In the genomic region with DNA sequence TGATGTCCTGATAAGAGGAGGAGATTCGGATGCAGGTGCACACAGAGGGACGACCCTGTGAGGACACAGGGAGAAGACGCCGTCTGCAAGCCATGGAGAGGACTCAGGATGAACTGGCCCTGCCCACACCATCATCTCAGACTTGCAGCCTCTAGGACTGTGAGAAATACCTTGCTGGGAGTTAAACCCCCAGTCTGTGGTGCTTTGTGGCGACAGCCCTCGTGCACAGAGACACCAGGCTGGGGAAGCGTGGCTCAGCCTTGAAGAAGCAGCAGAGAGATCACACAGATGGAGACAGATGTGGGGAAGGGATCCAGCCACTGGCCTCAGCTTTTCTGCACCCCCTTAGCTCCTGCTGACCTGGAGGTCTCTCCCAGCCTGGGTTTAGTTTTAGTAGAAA, we compare ENCODE assay signal across 16 cellular contexts. TPM values are rescaled to one million over a fixed set of nuclear protein-coding genes. Genes with fewer than 3 reads are reported as not detected.
DNase-seq lines count a peak whose midpoint lies in the region; ATAC-seq lines count a peak whose summit lies in the region.
"Had no signal": no experiment of that assay in that cellular context is flagged by ENCODE, and none has a peak within 500 bp of the region (broad histone marks: within the 10 kb centered on the region; RNA-seq: fewer than 3 reads in every experiment).

No MANE protein-coding gene starts in this region.

- no peak overlapping the region for H3K9ac ChIP-seq in trophoblast cell (ENCODE audit: low read length)

- H4K8ac ChIP-seq in trophoblast cell (ENCODE audit: low read depth, low read length), result no peak overlapping the region

- H3K4me3 Mint-ChIP-seq in activated naive CD8-positive, alpha-beta T cell treated with anti-CD3 and anti-CD28 coated beads, Interleukin-2, amount 10 ng/mL, durations not matched to agents 7 days and 5 days, result peak overlapping the region; percentile 62
- H3K4me3 Mint-ChIP-seq in activated naive CD8-positive, alpha-beta T cell treated with anti-CD3 and anti-CD28 coated beads, Interleukin-2, amount 50 U/mL, for 24 hours, result no peak overlapping the region
- no peak overlapping the region for H3K4me3 Mint-ChIP-seq in T-helper 17 cell
- peak overlapping the region; percentile 22 to 82 for H3K4me3 Mint-ChIP-seq in effector memory CD8-positive, alpha-beta T cell
- H3K4me3 Mint-ChIP-seq: B cell; CD4-positive, alpha-beta T cell; GM23338 had no signal

- H2BK120ac ChIP-seq in trophoblast cell (ENCODE audit: insufficient read depth, low read length, poor library complexity), result no peak overlapping the region

- H3K4me1 Mint-ChIP-seq in activated naive CD8-positive, alpha-beta T cell treated with anti-CD3 and anti-CD28 coated beads, Interleukin-2, amount 10 ng/mL, durations not matched to agents 7 days and 5 days, result peaks cover 27% of the 10 kb centered on the region
- peaks cover 18% of the 10 kb centered on the region for H3K4me1 Mint-ChIP-seq in activated naive CD8-positive, alpha-beta T cell treated with anti-CD3 and anti-CD28 coated beads, Interleukin-2, amount 50 U/mL, for 24 hours
- peaks cover 21% of the 10 kb centered on the region for H3K4me1 Mint-ChIP-seq in T-helper 17 cell
- H3K4me1 Mint-ChIP-seq in effector memory CD8-positive, alpha-beta T cell (ENCODE audit: low read depth in 2 of 2), result peaks cover 23 to 25% of the 10 kb centered on the region in 2 donors

- H3K27me3 Mint-ChIP-seq in activated naive CD8-positive, alpha-beta T cell treated with anti-CD3 and anti-CD28 coated beads, Interleukin-2, amount 10 ng/mL, durations not matched to agents 7 days and 5 days, result peaks cover 76% of the 10 kb centered on the region
- peaks cover 75% of the 10 kb centered on the region for H3K27me3 Mint-ChIP-seq in activated naive CD8-positive, alpha-beta T cell treated with anti-CD3 and anti-CD28 coated beads, Interleukin-2, amount 50 U/mL, for 24 hours
- H3K27me3 Mint-ChIP-seq in T-helper 17 cell, result peaks cover 40% of the 10 kb centered on the region
- H3K27me3 Mint-ChIP-seq in effector memory CD8-positive, alpha-beta T cell, result peaks cover 56 to 63% of the 10 kb centered on the region in 2 donors

- no peak overlapping the region for H3K4me2 ChIP-seq in trophoblast cell (ENCODE audit: low read length)
- H3K4me2 ChIP-seq: GM23338 had no signal

- H2AFZ ChIP-seq in trophoblast cell (ENCODE audit: insufficient read depth, low read length, poor library complexity), result no peak overlapping the region
- H2AFZ ChIP-seq: GM23338 had no signal

- H4K91ac ChIP-seq in trophoblast cell (ENCODE audit: low read depth, low read length), result peak overlapping the region; percentile 31

- H4K12ac ChIP-seq in trophoblast cell (ENCODE audit: low read depth, low read length), result no peak overlapping the region

- no peak overlapping the region for H3K27ac ChIP-seq in trophoblast cell (ENCODE audit: low read depth, low read length)

- H3K9me3 Mint-ChIP-seq in activated naive CD8-positive, alpha-beta T cell treated with anti-CD3 and anti-CD28 coated beads, Interleukin-2, amount 10 ng/mL, durations not matched to agents 7 days and 5 days, result no peaks in the 10 kb centered on the region
- no peaks in the 10 kb centered on the region for H3K9me3 Mint-ChIP-seq in activated naive CD8-positive, alpha-beta T cell treated with anti-CD3 and anti-CD28 coated beads, Interleukin-2, amount 50 U/mL, for 24 hours
- H3K9me3 Mint-ChIP-seq in effector memory CD8-positive, alpha-beta T cell, result no peaks in the 10 kb centered on the region
- H3K9me3 Mint-ChIP-seq: CD4-positive, alpha-beta T cell; GM23338 had no signal

- H3K36me3 Mint-ChIP-seq in activated naive CD8-positive, alpha-beta T cell treated with anti-CD3 and anti-CD28 coated beads, Interleukin-2, amount 10 ng/mL, durations not matched to agents 7 days and 5 days, result no peaks in the 10 kb centered on the region
- no peaks in the 10 kb centered on the region for H3K36me3 Mint-ChIP-seq in activated naive CD8-positive, alpha-beta T cell treated with anti-CD3 and anti-CD28 coated beads, Interleukin-2, amount 50 U/mL, for 24 hours (ENCODE audit: low read depth)
- H3K36me3 Mint-ChIP-seq in T-helper 17 cell (ENCODE audit: low read depth), result peaks cover 2% of the 10 kb centered on the region
- peaks cover 12% of the 10 kb centered on the region for H3K36me3 Mint-ChIP-seq in effector memory CD8-positive, alpha-beta T cell (ENCODE audit: insufficient read depth)

- H3K79me2 ChIP-seq in trophoblast cell (ENCODE audit: control insufficient read depth, insufficient read depth, low read length, poor library complexity), result no peaks in the 10 kb centered on the region

- peak overlapping the region; percentile 19 for H2BK12ac ChIP-seq in trophoblast cell (ENCODE audit: low read length)

- H3K36me3 ChIP-seq in trophoblast cell (ENCODE audit: control insufficient read depth in 1 of 2, insufficient read depth in 2 of 2, low read length in 2 of 2), result no peaks in the 10 kb centered on the region

- H2BK5ac ChIP-seq in trophoblast cell (ENCODE audit: low read depth, low read length, poor library complexity), result no peak overlapping the region

- POLR2A ChIA-PET in activated naive CD8-positive, alpha-beta T cell treated with anti-CD3 and anti-CD28 coated beads, Interleukin-2, amount 10 ng/mL, durations not matched to agents 7 days and 5 days (lab: Charles Lee), result no interaction called here

- no CpG with 5 or more reads among the region's 7 CpGs for WGBS in trophoblast cell (ENCODE audit: extremely low coverage, insufficient coverage, insufficient read length)

- H3K9me3 ChIP-seq in T-helper 17 cell (ENCODE audit: control insufficient read depth, low read length, poor library complexity, severe bottlenecking) (no peaks in the 10 kb centered on the region), trophoblast cell (ENCODE audit: insufficient read depth, low read depth, low read length) (no peaks in the 10 kb centered on the region)

- H3K18ac ChIP-seq in trophoblast cell (ENCODE audit: low read length), result no peak overlapping the region

- H3K23ac ChIP-seq in trophoblast cell (ENCODE audit: low read length), result no peak overlapping the region

- H2AK5ac ChIP-seq in trophoblast cell (ENCODE audit: low read length), result peak overlapping the region; percentile 6

- no peak for DNase-seq in activated naive CD8-positive, alpha-beta T cell treated with anti-CD3 and anti-CD28 coated beads, Interleukin-2, amount 10 ng/mL, durations not matched to agents 7 days and 5 days
- no peak for DNase-seq in activated naive CD8-positive, alpha-beta T cell treated with anti-CD3 and anti-CD28 coated beads, Interleukin-2, amount 50 U/mL, for 24 hours
- no peak for DNase-seq in T-helper 17 cell
- no peak for DNase-seq in effector memory CD8-positive, alpha-beta T cell
- DNase-seq in trophoblast cell, result no peak
- no peak for DNase-seq in posterior vena cava (ENCODE audit: low spot score)
- DNase-seq in EL, result no peak
- DNase-seq: C1 segment of cervical spinal cord; Calu3; CD4-positive, alpha-beta T cell; DMS 273 treated with DMSO at 0.1 percent for 48 hours; H7 had no signal

- intact Hi-C loops in posterior vena cava (cut with DNase I), result loop anchor here in 1 of 2 donors (10.0 kb wide), 1 partner anchor 1576 kb away; no protein-coding TSS in a partner anchor

- no peak overlapping the region for H3K27ac Mint-ChIP-seq in activated naive CD8-positive, alpha-beta T cell treated with anti-CD3 and anti-CD28 coated beads, Interleukin-2, amount 10 ng/mL, durations not matched to agents 7 days and 5 days
- H3K27ac Mint-ChIP-seq in activated naive CD8-positive, alpha-beta T cell treated with anti-CD3 and anti-CD28 coated beads, Interleukin-2, amount 50 U/mL, for 24 hours, result no peak overlapping the region
- H3K27ac Mint-ChIP-seq in T-helper 17 cell, result peak overlapping the region; percentile 34
- no peak overlapping the region for H3K27ac Mint-ChIP-seq in effector memory CD8-positive, alpha-beta T cell
- H3K27ac Mint-ChIP-seq: B cell; CD4-positive, alpha-beta T cell; GM23338 had no signal

- peaks cover 6 to 11% of the 10 kb centered on the region in 2 experiments for H3K4me1 ChIP-seq in trophoblast cell (ENCODE audit: control insufficient read depth in 1 of 2, insufficient read depth in 2 of 2, low read length in 2 of 2)

- H3K14ac ChIP-seq in trophoblast cell (ENCODE audit: low read length), result no peak overlapping the region

- no peak overlapping the region for H3K4ac ChIP-seq in trophoblast cell (ENCODE audit: low read depth, low read length)

- no peak overlapping the region for H3K4me3 ChIP-seq in trophoblast cell (ENCODE audit: low read depth, low read length)
- H3K4me3 ChIP-seq: GM23338 had no signal

- H3K79me1 ChIP-seq in trophoblast cell (ENCODE audit: low read length), result peaks cover 13% of the 10 kb centered on the region

- no peaks in the 10 kb centered on the region for H3K27me3 ChIP-seq in trophoblast cell (ENCODE audit: insufficient read depth, low read length)

- ATAC-seq in activated naive CD8-positive, alpha-beta T cell treated with anti-CD3 and anti-CD28 coated beads, Interleukin-2, amount 10 ng/mL, durations not matched to agents 7 days and 5 days (ENCODE audit: low read depth), result no peak
- ATAC-seq in activated naive CD8-positive, alpha-beta T cell treated with anti-CD3 and anti-CD28 coated beads, Interleukin-2, amount 50 U/mL, for 24 hours, result no peak
- ATAC-seq in T-helper 17 cell (no peak), HG03565 (IDR thresholded peaks at IDR 0.05; ENCODE audit: unreplicated experiment) (no peak)
- no peak for ATAC-seq in effector memory CD8-positive, alpha-beta T cell (replicated peaks)
- ATAC-seq: GM23338, HepG2 had no signal

RNA-seq across cellular contexts. Expression of a gene that starts 26.3 kb away (rescaled TPM):
- total RNA-seq in activated naive CD8-positive, alpha-beta T cell treated with anti-CD3 and anti-CD28 coated beads, Interleukin-2, amount 10 ng/mL, durations not matched to agents 7 days and 5 days, result 10 to 100 TPM; 64.4 to 65.2 TPM
- total RNA-seq in T-helper 17 cell (10 to 100 TPM; 61.3 to 79.1 TPM), posterior vena cava (100 to 1,000 TPM in 1 of 2 donors, 10 to 100 TPM in 1; 65.9 to 112 TPM)
- 38.5 and 39.4 TPM in 2 replicates for polyA plus RNA-seq in trophoblast cell (2013)

Comparison
In these comparisons a context has a peak if more than half of its experiments do, and no peak if none do; other contexts are left out.
1. H3K4me3 Mint-ChIP-seq: peak in activated naive CD8-positive, alpha-beta T cell treated with anti-CD3 and anti-CD28 coated beads, Interleukin-2, amount 10 ng/mL, durations not matched to agents 7 days and 5 days (single experiment) and effector memory CD8-positive, alpha-beta T cell (2 of 2); none in activated naive CD8-positive, alpha-beta T cell treated with anti-CD3 and anti-CD28 coated beads, Interleukin-2, amount 50 U/mL, for 24 hours (single experiment) and T-helper 17 cell (single experiment).